Comparison of ENCODE assay signal across 8 cellular contexts in genomic region chr2:238240761-238241711, GRCh38. TPM values are rescaled to one million over a fixed set of nuclear protein-coding genes. Genes with fewer than 3 reads are reported as not detected.
DNase-seq lines count a peak whose midpoint lies in the region; ATAC-seq, FAIRE-seq and TF ChIP-seq lines count a peak whose summit lies in the region.

No MANE protein-coding gene starts in this region.

- peaks cover 5% of the 10 kb centered on the region for H3K9me3 ChIP-seq in astrocyte (ENCODE audit: insufficient read depth, low read depth, low read length)
- H3K9me3 ChIP-seq in upper lobe of left lung, result no peaks in the 10 kb centered on the region

- H3K9me3 Mint-ChIP-seq in astrocyte (ENCODE audit: unreplicated experiment), result no peaks in the 10 kb centered on the region

- no peak for TF ChIP-seq POLR2A in upper lobe of left lung (IDR thresholded peaks at IDR 0.05)

- no peaks in the 10 kb centered on the region for H4K20me1 ChIP-seq in astrocyte (ENCODE audit: insufficient read depth, low read length)

- H3K4me1 ChIP-seq in astrocyte (ENCODE audit: insufficient read depth, low read length) (no peaks in the 10 kb centered on the region), upper lobe of left lung (peaks cover 16 to 26% (median 21%) of the 10 kb centered on the region in 4 donors)

- no peaks in the 10 kb centered on the region for H3K4me1 Mint-ChIP-seq in astrocyte (ENCODE audit: low read depth, unreplicated experiment)

- peak overlapping the region; percentile 18 for H2AFZ ChIP-seq in astrocyte (ENCODE audit: low read depth, low read length)

- peak overlapping the region; percentile 89 for H3K4me2 ChIP-seq in astrocyte (ENCODE audit: low read length)

- no peak overlapping the region for H3K9ac ChIP-seq in astrocyte (ENCODE audit: low read length)

- ATAC-seq in left lobe of liver (peak; percentile 10), upper lobe of left lung (ENCODE audit: low FRiP score in 2 of 2) (peak in 1 of 2 donors; percentile 11)

- H3K36me3 Mint-ChIP-seq in astrocyte (ENCODE audit: low read depth, unreplicated experiment), result peaks cover 5% of the 10 kb centered on the region

- H3K36me3 ChIP-seq in astrocyte (ENCODE audit: insufficient read depth, low read length) (no peaks in the 10 kb centered on the region), upper lobe of left lung (peaks cover 0 to 18% (median 6%) of the 10 kb centered on the region in 4 donors)

- no peak overlapping the region for H3K27ac Mint-ChIP-seq in astrocyte (ENCODE audit: unreplicated experiment)

- H3K27me3 ChIP-seq in astrocyte (ENCODE audit: insufficient read depth, low read length), result peaks cover 13% of the 10 kb centered on the region
- H3K27me3 ChIP-seq in upper lobe of left lung, result peaks cover 0 to 12% (median 4%) of the 10 kb centered on the region in 4 donors

- WGBS in upper lobe of left lung, 2 donors, result 30 to 36% methylated on average over 2 to 29 of the region's 71 CpGs

- H3K4me3 Mint-ChIP-seq in astrocyte (ENCODE audit: unreplicated experiment), result no peak overlapping the region

- DNase-seq in stimulated activated CD4-positive, alpha-beta T cell treated with anti-CD3 and anti-CD28 coated beads, Interleukin-4, amount 100 ng/mL, for 1 hour, result peak; percentile 18
- no peak for DNase-seq in stimulated activated CD4-positive, alpha-beta T cell treated with anti-CD3 and anti-CD28 coated beads, Interleukin-4, amount 100 ng/mL, for 24 hours
- DNase-seq in NCI-H2227 treated with DMSO at 0.1 percent for 48 hours (lab: John Stamatoyannopoulos, UW) (peak; percentile 16), astrocyte (ENCODE audit: low read depth) (peak; percentile 18), left lobe of liver (ENCODE audit: low spot score) (no peak), upper lobe of left lung (peak; percentile 63 to 89), GF-D8 (lab: John Stamatoyannopoulos, UW) (no peak)
- no peak for DNase-seq in activated T-cell treated with anti-CD3 and anti-CD28 coated beads, Interleukin-2, amount 50 U/mL, for 1 hour

- no peaks in the 10 kb centered on the region for H3K79me2 ChIP-seq in astrocyte (ENCODE audit: insufficient read depth, low read length)

- FAIRE-seq in astrocyte (lab: Jason Lieb, UNC), result no peak

- peaks cover 28% of the 10 kb centered on the region for H3K27me3 Mint-ChIP-seq in astrocyte (ENCODE audit: low read depth, unreplicated experiment)

- no peak for TF ChIP-seq EP300 in upper lobe of left lung (IDR thresholded peaks at IDR 0.05)

- TF ChIP-seq CTCF in astrocyte (IDR thresholded peaks at IDR 0.05; ENCODE audit: insufficient read depth, low read depth, low read length) (no peak), upper lobe of left lung (IDR thresholded peaks at IDR 0.05) (no peak)

- H3K27ac ChIP-seq in astrocyte (ENCODE audit: low read depth, low read length) (no peak overlapping the region), upper lobe of left lung (peak overlapping the region in 1 of 4 donors; percentile 21)

- no peak overlapping the region for H3K4me3 ChIP-seq in astrocyte (ENCODE audit: insufficient read depth, low read depth, low read length)
- peak overlapping the region in 3 of 4 donors; percentile 82 to 87 (median 84) for H3K4me3 ChIP-seq in upper lobe of left lung

RNA-seq across cellular contexts. Expression of gene HES6, which starts 1.2 kb away (rescaled TPM):
- total RNA-seq in astrocyte, result 1.3 and 3.0 TPM in 2 replicates
- 5.3 TPM for total RNA-seq in left lobe of liver
- total RNA-seq in upper lobe of left lung, result 10 to 100 TPM in 3 of 6 donors, 1 to 10 TPM in 3; 5.2 to 15.8 (median 9.4) TPM

RNA-seq across cellular contexts. Expression of gene ILKAP, which starts 37.5 kb away (rescaled TPM):
- 32.3 and 35.2 TPM in 2 replicates for total RNA-seq in astrocyte
- 20.1 TPM for total RNA-seq in left lobe of liver
- 10 to 100 TPM; 35.2 to 67.1 (median 40.7) TPM for total RNA-seq in upper lobe of left lung

RNA-seq across cellular contexts. Expression of gene PER2, which starts 47.4 kb away (rescaled TPM):
- total RNA-seq in astrocyte, result 2.0 and 3.5 TPM in 2 replicates
- 8.0 TPM for total RNA-seq in left lobe of liver
- 10 to 100 TPM; 12.9 to 28.7 (median 18.1) TPM for total RNA-seq in upper lobe of left lung

Comparison
In these comparisons a context has a peak if more than half of its experiments do, and no peak if none do; other contexts are left out.
1. DNase-seq: peak in stimulated activated CD4-positive, alpha-beta T cell treated with anti-CD3 and anti-CD28 coated beads, Interleukin-4, amount 100 ng/mL, for 1 hour (single experiment), NCI-H2227 treated with DMSO at 0.1 percent for 48 hours (single experiment), astrocyte (single experiment) and upper lobe of left lung (2 of 2); none in stimulated activated CD4-positive, alpha-beta T cell treated with anti-CD3 and anti-CD28 coated beads, Interleukin-4, amount 100 ng/mL, for 24 hours (single experiment), left lobe of liver (single experiment), GF-D8 (single experiment) and activated T-cell treated with anti-CD3 and anti-CD28 coated beads, Interleukin-2, amount 50 U/mL, for 1 hour (single experiment).